In the genomic region with DNA sequence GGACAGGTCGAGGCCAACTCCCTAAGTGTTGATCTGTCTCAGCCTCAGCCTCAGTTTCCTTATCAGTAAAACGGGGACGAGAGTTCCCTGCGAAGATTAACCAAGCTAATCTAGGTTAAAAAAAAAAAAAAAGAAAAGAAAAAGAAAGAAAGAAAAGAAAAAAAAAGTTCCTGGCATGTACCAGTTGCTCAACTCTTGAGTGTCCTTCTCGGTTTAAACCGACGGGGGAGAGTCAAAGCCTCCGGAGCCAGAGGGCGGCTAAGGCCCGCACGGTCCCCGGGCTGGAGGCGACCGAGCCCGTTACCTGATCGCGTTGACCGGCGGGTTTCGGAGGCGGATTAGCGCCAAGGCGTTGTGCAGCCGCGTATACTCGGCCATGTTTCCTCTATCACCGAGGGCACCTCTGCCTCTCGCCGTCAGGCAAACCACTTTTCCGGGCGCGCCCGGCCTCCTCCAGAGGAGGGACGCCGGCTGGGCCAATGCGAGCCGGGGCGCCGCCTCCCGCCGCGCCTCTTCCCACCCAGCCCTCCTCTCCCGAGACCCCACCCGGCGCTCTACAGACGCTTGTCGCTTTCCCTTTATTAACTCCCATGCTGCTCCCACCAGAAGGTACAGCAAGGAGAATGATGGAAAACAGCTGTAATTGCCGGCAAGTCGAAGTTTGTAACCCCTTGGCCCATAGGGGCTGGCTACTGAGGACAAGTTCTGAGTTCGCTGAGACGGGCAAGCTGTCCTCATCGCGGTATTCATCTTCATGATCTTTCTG, we compare ENCODE assay signal across 1 cellular context.
TF ChIP-seq lines count a peak whose summit lies in the region.

A gene (minus strand): TSS at position 405 of the 766 bp plus-strand sequence. CDS start 27 bp downstream, at position 378.

TF ChIP-seq in K562, 482 proteins besides CTCF, POLR2A, EP300 and RAD21 (continued from another document and continues in another):
- TF ChIP-seq, protein P1, sequence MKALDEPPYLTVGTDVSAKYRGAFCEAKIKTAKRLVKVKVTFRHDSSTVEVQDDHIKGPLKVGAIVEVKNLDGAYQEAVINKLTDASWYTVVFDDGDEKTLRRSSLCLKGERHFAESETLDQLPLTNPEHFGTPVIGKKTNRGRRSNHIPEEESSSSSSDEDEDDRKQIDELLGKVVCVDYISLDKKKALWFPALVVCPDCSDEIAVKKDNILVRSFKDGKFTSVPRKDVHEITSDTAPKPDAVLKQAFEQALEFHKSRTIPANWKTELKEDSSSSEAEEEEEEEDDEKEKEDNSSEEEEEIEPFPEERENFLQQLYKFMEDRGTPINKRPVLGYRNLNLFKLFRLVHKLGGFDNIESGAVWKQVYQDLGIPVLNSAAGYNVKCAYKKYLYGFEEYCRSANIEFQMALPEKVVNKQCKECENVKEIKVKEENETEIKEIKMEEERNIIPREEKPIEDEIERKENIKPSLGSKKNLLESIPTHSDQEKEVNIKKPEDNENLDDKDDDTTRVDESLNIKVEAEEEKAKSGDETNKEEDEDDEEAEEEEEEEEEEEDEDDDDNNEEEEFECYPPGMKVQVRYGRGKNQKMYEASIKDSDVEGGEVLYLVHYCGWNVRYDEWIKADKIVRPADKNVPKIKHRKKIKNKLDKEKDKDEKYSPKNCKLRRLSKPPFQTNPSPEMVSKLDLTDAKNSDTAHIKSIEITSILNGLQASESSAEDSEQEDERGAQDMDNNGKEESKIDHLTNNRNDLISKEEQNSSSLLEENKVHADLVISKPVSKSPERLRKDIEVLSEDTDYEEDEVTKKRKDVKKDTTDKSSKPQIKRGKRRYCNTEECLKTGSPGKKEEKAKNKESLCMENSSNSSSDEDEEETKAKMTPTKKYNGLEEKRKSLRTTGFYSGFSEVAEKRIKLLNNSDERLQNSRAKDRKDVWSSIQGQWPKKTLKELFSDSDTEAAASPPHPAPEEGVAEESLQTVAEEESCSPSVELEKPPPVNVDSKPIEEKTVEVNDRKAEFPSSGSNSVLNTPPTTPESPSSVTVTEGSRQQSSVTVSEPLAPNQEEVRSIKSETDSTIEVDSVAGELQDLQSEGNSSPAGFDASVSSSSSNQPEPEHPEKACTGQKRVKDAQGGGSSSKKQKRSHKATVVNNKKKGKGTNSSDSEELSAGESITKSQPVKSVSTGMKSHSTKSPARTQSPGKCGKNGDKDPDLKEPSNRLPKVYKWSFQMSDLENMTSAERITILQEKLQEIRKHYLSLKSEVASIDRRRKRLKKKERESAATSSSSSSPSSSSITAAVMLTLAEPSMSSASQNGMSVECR (CRISPR knock-in tag; IDR thresholded peaks at IDR 0.05): no peak
- TF ChIP-seq COPS2 (conservative IDR thresholded peaks at IDR 0.05) (no peak), ZC3H4 (CRISPR knock-in tag; IDR thresholded peaks at IDR 0.05; ENCODE audit: borderline replicate concordance) (no peak), NELFE (IDR thresholded peaks at IDR 0.05; ENCODE audit: insufficient read depth, insufficient read length) (no peak), HNRNPH1 (optimal IDR thresholded peaks at IDR 0.05; ENCODE audit: low read depth, low read length) (no peak), ZNF551 (CRISPR knock-in tag; IDR thresholded peaks at IDR 0.05) (no peak), SIN3A (IDR thresholded peaks at IDR 0.05; ENCODE audit: borderline replicate concordance in 2 of 2, control insufficient read depth in 1 of 2, low read depth in 2 of 2, low read length in 2 of 2) (no peak), ETV1 (tag; conservative IDR thresholded peaks at IDR 0.05; ENCODE audit: low read depth) (no peak), TCF7 (IDR thresholded peaks at IDR 0.05; ENCODE audit: borderline replicate concordance) (no peak), EHMT2 (IDR thresholded peaks at IDR 0.05) (no peak), SP2 (IDR thresholded peaks at IDR 0.05; ENCODE audit: extremely low read depth, low read depth, low read length, poor library complexity, severe bottlenecking) (no peak), ZNF121 (CRISPR knock-in tag; conservative IDR thresholded peaks at IDR 0.05) (no peak), ZNF146 (CRISPR knock-in tag; IDR thresholded peaks at IDR 0.05; ENCODE audit: unreplicated experiment) (no peak), TAF7 (tag; IDR thresholded peaks at IDR 0.05) (peak; percentile 23; the same call in 1 of the 2 replicates), NFXL1 (CRISPR knock-in tag; IDR thresholded peaks at IDR 0.05) (no peak), MTA1 (IDR thresholded peaks at IDR 0.05; ENCODE audit: borderline replicate concordance) (peak; percentile 25; the same call in 1 of the 2 replicates), LARP7 (IDR thresholded peaks at IDR 0.05) (peak; percentile 88), NR2C2 (CRISPR knock-in tag; IDR thresholded peaks at IDR 0.05) (no peak), NR2C2 (tag; IDR thresholded peaks at IDR 0.05) (no peak), KDM5B (IDR thresholded peaks at IDR 0.05; ENCODE audit: insufficient replicate concordance, low read depth, low read length) (peak; percentile 66), RBM15 (IDR thresholded peaks at IDR 0.05; ENCODE audit: insufficient read depth, low read length) (no peak), SMARCC2 (IDR thresholded peaks at IDR 0.05; ENCODE audit: low read depth) (0 out of 2 replicates have a peak, but pooled peaks have one; percentile 27), SRSF3 (IDR thresholded peaks at IDR 0.05; ENCODE audit: insufficient read depth, low read length) (no peak), L3MBTL2 (IDR thresholded peaks at IDR 0.05) (peak; percentile 86), ZNF785 (CRISPR knock-in tag; IDR thresholded peaks at IDR 0.05) (no peak), HDGF (IDR thresholded peaks at IDR 0.05) (0 out of 2 replicates have a peak, but pooled peaks have one; percentile 68)
- TF ChIP-seq, protein P2, sequence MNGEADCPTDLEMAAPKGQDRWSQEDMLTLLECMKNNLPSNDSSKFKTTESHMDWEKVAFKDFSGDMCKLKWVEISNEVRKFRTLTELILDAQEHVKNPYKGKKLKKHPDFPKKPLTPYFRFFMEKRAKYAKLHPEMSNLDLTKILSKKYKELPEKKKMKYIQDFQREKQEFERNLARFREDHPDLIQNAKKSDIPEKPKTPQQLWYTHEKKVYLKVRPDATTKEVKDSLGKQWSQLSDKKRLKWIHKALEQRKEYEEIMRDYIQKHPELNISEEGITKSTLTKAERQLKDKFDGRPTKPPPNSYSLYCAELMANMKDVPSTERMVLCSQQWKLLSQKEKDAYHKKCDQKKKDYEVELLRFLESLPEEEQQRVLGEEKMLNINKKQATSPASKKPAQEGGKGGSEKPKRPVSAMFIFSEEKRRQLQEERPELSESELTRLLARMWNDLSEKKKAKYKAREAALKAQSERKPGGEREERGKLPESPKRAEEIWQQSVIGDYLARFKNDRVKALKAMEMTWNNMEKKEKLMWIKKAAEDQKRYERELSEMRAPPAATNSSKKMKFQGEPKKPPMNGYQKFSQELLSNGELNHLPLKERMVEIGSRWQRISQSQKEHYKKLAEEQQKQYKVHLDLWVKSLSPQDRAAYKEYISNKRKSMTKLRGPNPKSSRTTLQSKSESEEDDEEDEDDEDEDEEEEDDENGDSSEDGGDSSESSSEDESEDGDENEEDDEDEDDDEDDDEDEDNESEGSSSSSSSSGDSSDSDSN (IDR thresholded peaks at IDR 0.05; ENCODE audit: borderline replicate concordance in 1 of 2, low read depth in 2 of 2, low read length in 2 of 2): peak; percentile 87 to 91
- TF ChIP-seq, protein P3, sequence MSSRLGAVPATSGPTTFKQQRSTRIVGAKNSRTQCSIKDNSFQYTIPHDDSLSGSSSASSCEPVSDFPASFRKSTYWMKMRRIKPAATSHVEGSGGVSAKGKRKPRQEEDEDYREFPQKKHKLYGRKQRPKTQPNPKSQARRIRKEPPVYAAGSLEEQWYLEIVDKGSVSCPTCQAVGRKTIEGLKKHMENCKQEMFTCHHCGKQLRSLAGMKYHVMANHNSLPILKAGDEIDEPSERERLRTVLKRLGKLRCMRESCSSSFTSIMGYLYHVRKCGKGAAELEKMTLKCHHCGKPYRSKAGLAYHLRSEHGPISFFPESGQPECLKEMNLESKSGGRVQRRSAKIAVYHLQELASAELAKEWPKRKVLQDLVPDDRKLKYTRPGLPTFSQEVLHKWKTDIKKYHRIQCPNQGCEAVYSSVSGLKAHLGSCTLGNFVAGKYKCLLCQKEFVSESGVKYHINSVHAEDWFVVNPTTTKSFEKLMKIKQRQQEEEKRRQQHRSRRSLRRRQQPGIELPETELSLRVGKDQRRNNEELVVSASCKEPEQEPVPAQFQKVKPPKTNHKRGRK (tag; IDR thresholded peaks at IDR 0.05): no peak
- TF ChIP-seq, protein P4, sequence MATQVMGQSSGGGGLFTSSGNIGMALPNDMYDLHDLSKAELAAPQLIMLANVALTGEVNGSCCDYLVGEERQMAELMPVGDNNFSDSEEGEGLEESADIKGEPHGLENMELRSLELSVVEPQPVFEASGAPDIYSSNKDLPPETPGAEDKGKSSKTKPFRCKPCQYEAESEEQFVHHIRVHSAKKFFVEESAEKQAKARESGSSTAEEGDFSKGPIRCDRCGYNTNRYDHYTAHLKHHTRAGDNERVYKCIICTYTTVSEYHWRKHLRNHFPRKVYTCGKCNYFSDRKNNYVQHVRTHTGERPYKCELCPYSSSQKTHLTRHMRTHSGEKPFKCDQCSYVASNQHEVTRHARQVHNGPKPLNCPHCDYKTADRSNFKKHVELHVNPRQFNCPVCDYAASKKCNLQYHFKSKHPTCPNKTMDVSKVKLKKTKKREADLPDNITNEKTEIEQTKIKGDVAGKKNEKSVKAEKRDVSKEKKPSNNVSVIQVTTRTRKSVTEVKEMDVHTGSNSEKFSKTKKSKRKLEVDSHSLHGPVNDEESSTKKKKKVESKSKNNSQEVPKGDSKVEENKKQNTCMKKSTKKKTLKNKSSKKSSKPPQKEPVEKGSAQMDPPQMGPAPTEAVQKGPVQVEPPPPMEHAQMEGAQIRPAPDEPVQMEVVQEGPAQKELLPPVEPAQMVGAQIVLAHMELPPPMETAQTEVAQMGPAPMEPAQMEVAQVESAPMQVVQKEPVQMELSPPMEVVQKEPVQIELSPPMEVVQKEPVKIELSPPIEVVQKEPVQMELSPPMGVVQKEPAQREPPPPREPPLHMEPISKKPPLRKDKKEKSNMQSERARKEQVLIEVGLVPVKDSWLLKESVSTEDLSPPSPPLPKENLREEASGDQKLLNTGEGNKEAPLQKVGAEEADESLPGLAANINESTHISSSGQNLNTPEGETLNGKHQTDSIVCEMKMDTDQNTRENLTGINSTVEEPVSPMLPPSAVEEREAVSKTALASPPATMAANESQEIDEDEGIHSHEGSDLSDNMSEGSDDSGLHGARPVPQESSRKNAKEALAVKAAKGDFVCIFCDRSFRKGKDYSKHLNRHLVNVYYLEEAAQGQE (CRISPR knock-in tag; IDR thresholded peaks at IDR 0.05; ENCODE audit: low read depth): no peak
- TF ChIP-seq, protein P5, sequence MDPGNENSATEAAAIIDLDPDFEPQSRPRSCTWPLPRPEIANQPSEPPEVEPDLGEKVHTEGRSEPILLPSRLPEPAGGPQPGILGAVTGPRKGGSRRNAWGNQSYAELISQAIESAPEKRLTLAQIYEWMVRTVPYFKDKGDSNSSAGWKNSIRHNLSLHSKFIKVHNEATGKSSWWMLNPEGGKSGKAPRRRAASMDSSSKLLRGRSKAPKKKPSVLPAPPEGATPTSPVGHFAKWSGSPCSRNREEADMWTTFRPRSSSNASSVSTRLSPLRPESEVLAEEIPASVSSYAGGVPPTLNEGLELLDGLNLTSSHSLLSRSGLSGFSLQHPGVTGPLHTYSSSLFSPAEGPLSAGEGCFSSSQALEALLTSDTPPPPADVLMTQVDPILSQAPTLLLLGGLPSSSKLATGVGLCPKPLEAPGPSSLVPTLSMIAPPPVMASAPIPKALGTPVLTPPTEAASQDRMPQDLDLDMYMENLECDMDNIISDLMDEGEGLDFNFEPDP (CRISPR knock-in tag; IDR thresholded peaks at IDR 0.05): no peak
- TF ChIP-seq, protein P6, sequence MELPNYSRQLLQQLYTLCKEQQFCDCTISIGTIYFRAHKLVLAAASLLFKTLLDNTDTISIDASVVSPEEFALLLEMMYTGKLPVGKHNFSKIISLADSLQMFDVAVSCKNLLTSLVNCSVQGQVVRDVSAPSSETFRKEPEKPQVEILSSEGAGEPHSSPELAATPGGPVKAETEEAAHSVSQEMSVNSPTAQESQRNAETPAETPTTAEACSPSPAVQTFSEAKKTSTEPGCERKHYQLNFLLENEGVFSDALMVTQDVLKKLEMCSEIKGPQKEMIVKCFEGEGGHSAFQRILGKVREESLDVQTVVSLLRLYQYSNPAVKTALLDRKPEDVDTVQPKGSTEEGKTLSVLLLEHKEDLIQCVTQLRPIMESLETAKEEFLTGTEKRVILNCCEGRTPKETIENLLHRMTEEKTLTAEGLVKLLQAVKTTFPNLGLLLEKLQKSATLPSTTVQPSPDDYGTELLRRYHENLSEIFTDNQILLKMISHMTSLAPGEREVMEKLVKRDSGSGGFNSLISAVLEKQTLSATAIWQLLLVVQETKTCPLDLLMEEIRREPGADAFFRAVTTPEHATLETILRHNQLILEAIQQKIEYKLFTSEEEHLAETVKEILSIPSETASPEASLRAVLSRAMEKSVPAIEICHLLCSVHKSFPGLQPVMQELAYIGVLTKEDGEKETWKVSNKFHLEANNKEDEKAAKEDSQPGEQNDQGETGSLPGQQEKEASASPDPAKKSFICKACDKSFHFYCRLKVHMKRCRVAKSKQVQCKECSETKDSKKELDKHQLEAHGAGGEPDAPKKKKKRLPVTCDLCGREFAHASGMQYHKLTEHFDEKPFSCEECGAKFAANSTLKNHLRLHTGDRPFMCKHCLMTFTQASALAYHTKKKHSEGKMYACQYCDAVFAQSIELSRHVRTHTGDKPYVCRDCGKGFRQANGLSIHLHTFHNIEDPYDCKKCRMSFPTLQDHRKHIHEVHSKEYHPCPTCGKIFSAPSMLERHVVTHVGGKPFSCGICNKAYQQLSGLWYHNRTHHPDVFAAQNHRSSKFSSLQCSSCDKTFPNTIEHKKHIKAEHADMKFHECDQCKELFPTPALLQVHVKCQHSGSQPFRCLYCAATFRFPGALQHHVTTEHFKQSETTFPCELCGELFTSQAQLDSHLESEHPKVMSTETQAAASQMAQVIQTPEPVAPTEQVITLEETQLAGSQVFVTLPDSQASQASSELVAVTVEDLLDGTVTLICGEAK (IDR thresholded peaks at IDR 0.05): no peak
- TF ChIP-seq, protein P6 (CRISPR knock-in tag; IDR thresholded peaks at IDR 0.05): no peak
